26 cellular contexts compared by ENCODE assay signal in genomic region chr6:45685076-45685475, GRCh38.
"Had no signal": no experiment of that assay in that cellular context is flagged by ENCODE, and none has a peak within 500 bp of the region (broad histone marks: within the 10 kb centered on the region; RNA-seq: fewer than 3 reads in every experiment).

No MANE protein-coding gene starts in this region.

- H3K4me3 ChIP-seq: adrenal gland, cardiac muscle cell, K562, SK-N-MC had no signal

- H3K4me3 Mint-ChIP-seq: activated CD4-positive, alpha-beta T cell treated with anti-CD3 and anti-CD28 coated beads, Interleukin-2, amount 10 ng/mL, durations not matched to agents 24 days and 14 days; activated CD8-positive, alpha-beta T cell treated with anti-CD3 and anti-CD28 coated beads, Interleukin-2, amount 10 ng/mL, durations not matched to agents 7 days and 5 days; activated naive CD4-positive, alpha-beta T cell treated with anti-CD3 and anti-CD28 coated beads for 36 hours; activated T-cell treated with anti-CD3 and anti-CD28 coated beads, Interleukin-2, amount 50 U/mL, for 4 hours; activated T-helper 1 cell treated with anti-CD3 and anti-CD28 coated beads, Interleukin-12 subunit alpha, Interleukin-12 subunit beta, Interleukin-2, Interleukin-4 antibody, amounts not matched to agents 30 ng/mL and 10 ng/mL and 1 ng/mL, durations not matched to agents 14 hours and 24 hours and 36 hours; central memory CD8-positive, alpha-beta T cell had no signal

- H3K27me3 Mint-ChIP-seq: activated CD4-positive, alpha-beta T cell treated with anti-CD3 and anti-CD28 coated beads, Interleukin-2, amount 10 ng/mL, durations not matched to agents 24 days and 14 days; central memory CD8-positive, alpha-beta T cell had no signal

- H3K36me3 ChIP-seq: adrenal gland, cardiac muscle cell had no signal

- H3K27ac ChIP-seq: adrenal gland, cardiac muscle cell, SK-N-MC had no signal

- H3K4me1 ChIP-seq: adrenal gland had no signal

- ATAC-seq: activated CD8-positive, alpha-beta T cell treated with anti-CD3 and anti-CD28 coated beads, Interleukin-2, amount 10 ng/mL, durations not matched to agents 7 days and 5 days; activated naive CD4-positive, alpha-beta T cell treated with anti-CD3 and anti-CD28 coated beads, Interleukin-2, amount 50 U/mL, for 72 hours; activated T-cell treated with anti-CD3 and anti-CD28 coated beads, Interleukin-2, amount 50 U/mL, for 4 hours; K562; Panc1 had no signal

- H3K27ac Mint-ChIP-seq: activated CD4-positive, alpha-beta T cell treated with anti-CD3 and anti-CD28 coated beads, Interleukin-2, amount 10 ng/mL, durations not matched to agents 24 days and 14 days; activated CD8-positive, alpha-beta T cell treated with anti-CD3 and anti-CD28 coated beads, Interleukin-2, amount 10 ng/mL, durations not matched to agents 7 days and 5 days; activated naive CD4-positive, alpha-beta T cell treated with anti-CD3 and anti-CD28 coated beads for 36 hours; activated naive CD4-positive, alpha-beta T cell treated with anti-CD3 and anti-CD28 coated beads, Interleukin-2, amount 50 U/mL, for 72 hours; activated T-helper 1 cell treated with anti-CD3 and anti-CD28 coated beads, Interleukin-12 subunit alpha, Interleukin-12 subunit beta, Interleukin-2, Interleukin-4 antibody, amounts not matched to agents 30 ng/mL and 10 ng/mL and 1 ng/mL, durations not matched to agents 14 hours and 24 hours and 36 hours had no signal

- DNase-seq: activated CD4-positive, alpha-beta T cell treated with anti-CD3 and anti-CD28 coated beads, Interleukin-2, amount 10 ng/mL, durations not matched to agents 24 days and 14 days; activated CD4-positive, alpha-beta T cell treated with anti-CD3 and anti-CD28 coated beads, Interleukin-2, amount 50 U/mL, for 4 hours; activated CD8-positive, alpha-beta T cell treated with anti-CD3 and anti-CD28 coated beads, Interleukin-2, amount 10 ng/mL, durations not matched to agents 7 days and 5 days; activated gamma-delta T cell treated with Interleukin-2 at 50 U/mL for 16 hours; activated naive CD4-positive, alpha-beta T cell treated with anti-CD3 and anti-CD28 coated beads for 36 hours; activated T-cell treated with anti-CD3 and anti-CD28 coated beads for 4 hours; activated T-cell treated with anti-CD3 and anti-CD28 coated beads, Interleukin-2, amount 50 U/mL, for 4 hours; adrenal gland; anterior cingulate cortex; NCI-H1092 treated with DMSO at 0.1 percent for 48 hours; NCI-H1417; NCI-H146; NCI-H187 treated with DMSO at 0.1 percent for 48 hours; NCI-H2081; NCI-H2171 treated with DMSO at 0.1 percent for 48 hours; NCI-H345; NCI-H524 treated with DMSO at 0.1 percent for 48 hours; RPMI8226; SIG-M5 had no signal

- H3K27me3 ChIP-seq: adrenal gland, cardiac muscle cell had no signal
